8 cellular contexts compared by ENCODE assay signal in the genomic region with DNA sequence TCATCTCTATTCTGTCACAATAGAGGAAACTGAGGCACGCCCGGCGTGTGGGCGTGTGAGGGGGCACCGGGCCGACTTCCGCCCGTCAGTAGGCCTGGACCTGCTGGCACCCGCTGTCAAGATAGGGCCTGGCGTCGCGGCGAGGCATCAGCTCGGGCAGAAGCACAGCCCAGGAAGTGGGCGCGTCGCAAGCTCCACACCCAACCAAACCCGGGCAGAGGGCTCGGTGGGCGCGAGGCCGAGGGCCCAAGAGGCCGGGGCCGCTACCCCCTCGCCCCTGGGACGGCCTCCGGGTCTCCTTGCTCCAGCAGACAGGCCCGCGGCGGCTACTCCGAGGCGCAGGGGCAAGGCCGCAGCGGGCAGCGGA.
DNase-seq lines count a peak whose midpoint lies in the region; ATAC-seq lines count a peak whose summit lies in the region.

No MANE protein-coding gene starts in this region.

- ATAC-seq in Right ventricle myocardium inferior (peak; percentile 56), HG03135 (IDR thresholded peaks at IDR 0.05; ENCODE audit: unreplicated experiment) (peak; percentile 36)
- ATAC-seq in stimulated activated naive CD8-positive, alpha-beta T cell treated with anti-CD3 and anti-CD28 coated beads, Interleukin-15, Interleukin-2, amounts not matched to agents 100 U/mL and 50 U/mL, for 24 hours, result peak; percentile 53

- H3K4me3 ChIP-seq in iPS-11a (ENCODE audit: low read depth, low read length), result peak overlapping the region; percentile 17

- in situ Hi-C loops in ACHN (cut with HindIII; ENCODE audit: low pct_ligation_motif_present, low pct_unique_long_range_greater_than_20kb, low sequenced_read_pairs), result no loop called here

- intact Hi-C loops in Right ventricle myocardium inferior (cut with DNase I), result loop anchor here (2.0 to 5.0 kb wide), 7 partner anchors 94 to 552 kb away; a partner anchor contains a TSS
- intact Hi-C loops in cardiac septum (cut with DNase I), result loop anchor here (2.0 to 10.0 kb wide), 7 partner anchors 96 to 912 kb away; a partner anchor contains a TSS

- DNase-seq in Right ventricle myocardium inferior (ENCODE audit: missing footprints) (no peak), cardiac septum (ENCODE audit: low spot score) (no peak), superior temporal gyrus (ENCODE audit: extremely low spot score) (no peak), ACHN (no peak)
- peak; percentile 19 for DNase-seq in activated gamma-delta T cell treated with anti-CD3 and anti-CD28 coated beads, Interleukin-2, amount 50 U/mL, for 16 hours (ENCODE audit: low read depth)
- DNase-seq in stimulated activated naive CD8-positive, alpha-beta T cell treated with anti-CD3 and anti-CD28 coated beads, Interleukin-15, Interleukin-2, amounts not matched to agents 100 U/mL and 50 U/mL, for 24 hours, result no peak
